ENCODE assay signal across 1 cellular context in genomic region chr2:64650722-64651338, GRCh38.
TF ChIP-seq lines count a peak whose summit lies in the region.

No MANE protein-coding gene starts in this region.

TF ChIP-seq in HCT116, 20 proteins besides CTCF, POLR2A, EP300 and RAD21 (continued from another document):
- TF ChIP-seq REST (IDR thresholded peaks at IDR 0.05; ENCODE audit: low read depth) (no peak), CEBPB (IDR thresholded peaks at IDR 0.05; ENCODE audit: low read depth) (no peak), ZFX (IDR thresholded peaks at IDR 0.05) (no peak), JUND (IDR thresholded peaks at IDR 0.05) (no peak), CBX3 (IDR thresholded peaks at IDR 0.05; ENCODE audit: low read depth) (no peak), ZNF274 (IDR thresholded peaks at IDR 0.05; ENCODE audit: low read depth, low read length) (no peak), SP1 (IDR thresholded peaks at IDR 0.05; ENCODE audit: low read depth) (no peak), EZH2phosphoT487 (IDR thresholded peaks at IDR 0.05; ENCODE audit: borderline replicate concordance) (no peak), POLR2AphosphoS5 (IDR thresholded peaks at IDR 0.05; ENCODE audit: low read depth, low read length) (no peak), EGR1 (IDR thresholded peaks at IDR 0.05; ENCODE audit: low read depth) (no peak)
TF ChIP-seq in HCT116: peak in this region for 0.
